1 cellular context compared by ENCODE assay signal in the genomic region with DNA sequence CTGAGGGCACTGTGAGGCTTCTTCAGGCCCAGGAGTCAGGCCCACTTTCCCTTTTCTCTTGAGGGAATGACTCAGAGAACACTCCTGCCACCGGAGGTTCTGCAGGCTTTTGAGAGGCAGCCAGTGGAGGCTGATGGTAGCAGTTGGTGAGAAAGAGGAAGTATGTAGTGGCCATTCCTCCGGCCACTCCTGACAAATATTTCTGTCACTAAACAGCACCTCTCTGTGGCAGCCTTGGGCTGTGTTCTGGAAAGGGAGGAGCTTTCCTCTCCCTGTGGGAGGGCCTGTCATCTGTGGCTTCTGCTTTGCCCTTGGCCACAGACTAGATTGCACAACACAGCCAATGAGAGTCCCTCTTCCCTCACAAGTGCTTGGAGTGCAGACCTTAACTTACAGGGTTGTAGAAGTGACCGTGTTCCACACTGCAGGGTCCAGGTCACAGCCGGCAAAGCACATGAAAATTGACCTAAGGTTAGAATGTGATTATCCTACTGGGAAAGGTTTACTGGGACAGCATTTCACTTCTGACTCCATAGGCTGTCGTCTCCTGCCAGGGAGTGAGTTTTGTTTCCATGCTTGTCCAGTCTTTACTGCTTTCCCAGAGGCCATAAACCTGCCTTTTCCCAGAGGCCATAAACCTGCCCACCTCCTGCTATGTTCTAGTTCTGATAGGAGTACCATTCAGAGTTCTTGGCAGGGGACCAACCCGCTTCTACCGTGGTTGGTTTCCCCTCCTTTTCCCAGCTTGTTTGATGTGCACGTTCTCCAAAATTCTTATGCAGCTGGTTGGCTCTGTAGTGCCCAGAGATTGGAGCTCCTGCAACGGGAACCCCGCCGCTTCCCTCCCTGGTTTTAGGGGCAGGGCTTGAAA.
TF ChIP-seq lines count a peak whose summit lies in the region.

No MANE protein-coding gene starts in this region.

TF ChIP-seq in HepG2, 621 proteins besides CTCF, POLR2A, EP300 and RAD21 (continued from another document and continues in another):
- TF ChIP-seq, protein P1, sequence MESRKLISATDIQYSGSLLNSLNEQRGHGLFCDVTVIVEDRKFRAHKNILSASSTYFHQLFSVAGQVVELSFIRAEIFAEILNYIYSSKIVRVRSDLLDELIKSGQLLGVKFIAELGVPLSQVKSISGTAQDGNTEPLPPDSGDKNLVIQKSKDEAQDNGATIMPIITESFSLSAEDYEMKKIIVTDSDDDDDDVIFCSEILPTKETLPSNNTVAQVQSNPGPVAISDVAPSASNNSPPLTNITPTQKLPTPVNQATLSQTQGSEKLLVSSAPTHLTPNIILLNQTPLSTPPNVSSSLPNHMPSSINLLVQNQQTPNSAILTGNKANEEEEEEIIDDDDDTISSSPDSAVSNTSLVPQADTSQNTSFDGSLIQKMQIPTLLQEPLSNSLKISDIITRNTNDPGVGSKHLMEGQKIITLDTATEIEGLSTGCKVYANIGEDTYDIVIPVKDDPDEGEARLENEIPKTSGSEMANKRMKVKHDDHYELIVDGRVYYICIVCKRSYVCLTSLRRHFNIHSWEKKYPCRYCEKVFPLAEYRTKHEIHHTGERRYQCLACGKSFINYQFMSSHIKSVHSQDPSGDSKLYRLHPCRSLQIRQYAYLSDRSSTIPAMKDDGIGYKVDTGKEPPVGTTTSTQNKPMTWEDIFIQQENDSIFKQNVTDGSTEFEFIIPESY (CRISPR knock-in tag; IDR thresholded peaks at IDR 0.05), result 0 out of 2 replicates have a peak, but pooled peaks have one; percentile 14
- no peak for TF ChIP-seq SOX13 (IDR thresholded peaks at IDR 0.05)
- peak in 1 of 2 experiments; percentile 43; a peak in 1 of 4 replicates for TF ChIP-seq SOX13 (CRISPR knock-in tag; conservative IDR thresholded peaks at IDR 0.05 in 1 of 2, IDR thresholded peaks at IDR 0.05 in 1 of 2)
- TF ChIP-seq ATM (IDR thresholded peaks at IDR 0.05; ENCODE audit: borderline replicate concordance), result no peak
- TF ChIP-seq MZF1 (CRISPR knock-in tag; IDR thresholded peaks at IDR 0.05; ENCODE audit: borderline replicate concordance), result no peak
- TF ChIP-seq, protein P2, sequence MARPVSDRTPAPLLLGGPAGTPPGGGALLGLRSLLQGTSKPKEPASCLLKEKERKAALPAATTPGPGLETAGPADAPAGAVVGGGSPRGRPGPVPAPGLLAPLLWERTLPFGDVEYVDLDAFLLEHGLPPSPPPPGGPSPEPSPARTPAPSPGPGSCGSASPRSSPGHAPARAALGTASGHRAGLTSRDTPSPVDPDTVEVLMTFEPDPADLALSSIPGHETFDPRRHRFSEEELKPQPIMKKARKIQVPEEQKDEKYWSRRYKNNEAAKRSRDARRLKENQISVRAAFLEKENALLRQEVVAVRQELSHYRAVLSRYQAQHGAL (CRISPR knock-in tag; IDR thresholded peaks at IDR 0.05; ENCODE audit: not compliant biosample characterization), result no peak
- TF ChIP-seq, protein P3, sequence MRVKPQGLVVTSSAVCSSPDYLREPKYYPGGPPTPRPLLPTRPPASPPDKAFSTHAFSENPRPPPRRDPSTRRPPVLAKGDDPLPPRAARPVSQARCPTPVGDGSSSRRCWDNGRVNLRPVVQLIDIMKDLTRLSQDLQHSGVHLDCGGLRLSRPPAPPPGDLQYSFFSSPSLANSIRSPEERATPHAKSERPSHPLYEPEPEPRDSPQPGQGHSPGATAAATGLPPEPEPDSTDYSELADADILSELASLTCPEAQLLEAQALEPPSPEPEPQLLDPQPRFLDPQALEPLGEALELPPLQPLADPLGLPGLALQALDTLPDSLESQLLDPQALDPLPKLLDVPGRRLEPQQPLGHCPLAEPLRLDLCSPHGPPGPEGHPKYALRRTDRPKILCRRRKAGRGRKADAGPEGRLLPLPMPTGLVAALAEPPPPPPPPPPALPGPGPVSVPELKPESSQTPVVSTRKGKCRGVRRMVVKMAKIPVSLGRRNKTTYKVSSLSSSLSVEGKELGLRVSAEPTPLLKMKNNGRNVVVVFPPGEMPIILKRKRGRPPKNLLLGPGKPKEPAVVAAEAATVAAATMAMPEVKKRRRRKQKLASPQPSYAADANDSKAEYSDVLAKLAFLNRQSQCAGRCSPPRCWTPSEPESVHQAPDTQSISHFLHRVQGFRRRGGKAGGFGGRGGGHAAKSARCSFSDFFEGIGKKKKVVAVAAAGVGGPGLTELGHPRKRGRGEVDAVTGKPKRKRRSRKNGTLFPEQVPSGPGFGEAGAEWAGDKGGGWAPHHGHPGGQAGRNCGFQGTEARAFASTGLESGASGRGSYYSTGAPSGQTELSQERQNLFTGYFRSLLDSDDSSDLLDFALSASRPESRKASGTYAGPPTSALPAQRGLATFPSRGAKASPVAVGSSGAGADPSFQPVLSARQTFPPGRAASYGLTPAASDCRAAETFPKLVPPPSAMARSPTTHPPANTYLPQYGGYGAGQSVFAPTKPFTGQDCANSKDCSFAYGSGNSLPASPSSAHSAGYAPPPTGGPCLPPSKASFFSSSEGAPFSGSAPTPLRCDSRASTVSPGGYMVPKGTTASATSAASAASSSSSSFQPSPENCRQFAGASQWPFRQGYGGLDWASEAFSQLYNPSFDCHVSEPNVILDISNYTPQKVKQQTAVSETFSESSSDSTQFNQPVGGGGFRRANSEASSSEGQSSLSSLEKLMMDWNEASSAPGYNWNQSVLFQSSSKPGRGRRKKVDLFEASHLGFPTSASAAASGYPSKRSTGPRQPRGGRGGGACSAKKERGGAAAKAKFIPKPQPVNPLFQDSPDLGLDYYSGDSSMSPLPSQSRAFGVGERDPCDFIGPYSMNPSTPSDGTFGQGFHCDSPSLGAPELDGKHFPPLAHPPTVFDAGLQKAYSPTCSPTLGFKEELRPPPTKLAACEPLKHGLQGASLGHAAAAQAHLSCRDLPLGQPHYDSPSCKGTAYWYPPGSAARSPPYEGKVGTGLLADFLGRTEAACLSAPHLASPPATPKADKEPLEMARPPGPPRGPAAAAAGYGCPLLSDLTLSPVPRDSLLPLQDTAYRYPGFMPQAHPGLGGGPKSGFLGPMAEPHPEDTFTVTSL (CRISPR knock-in tag; IDR thresholded peaks at IDR 0.05; ENCODE audit: borderline replicate concordance), result no peak
- TF ChIP-seq ZNF652 (CRISPR knock-in tag; IDR thresholded peaks at IDR 0.05; ENCODE audit: borderline replicate concordance, low read depth), result no peak
- TF ChIP-seq KAT7 (CRISPR knock-in tag; IDR thresholded peaks at IDR 0.05; ENCODE audit: borderline replicate concordance), result peak; percentile 46; the same call in 1 of the 2 replicates
- no peak for TF ChIP-seq ZKSCAN5 (CRISPR knock-in tag; IDR thresholded peaks at IDR 0.05)
- TF ChIP-seq ZBTB3 (CRISPR knock-in tag; IDR thresholded peaks at IDR 0.05; ENCODE audit: borderline replicate concordance, low read depth), result no peak
- no peak for TF ChIP-seq HOXA9 (CRISPR knock-in tag; IDR thresholded peaks at IDR 0.05; ENCODE audit: borderline replicate concordance)
- TF ChIP-seq ZNF282 (IDR thresholded peaks at IDR 0.05; ENCODE audit: partially characterized antibody), result no peak
- TF ChIP-seq SAFB2 (CRISPR knock-in tag; IDR thresholded peaks at IDR 0.05; ENCODE audit: borderline replicate concordance, low read depth), result no peak; the same call in 1 of the 2 replicates
- no peak for TF ChIP-seq ZFP37 (CRISPR knock-in tag; IDR thresholded peaks at IDR 0.05; ENCODE audit: borderline replicate concordance)
- TF ChIP-seq, protein P4, sequence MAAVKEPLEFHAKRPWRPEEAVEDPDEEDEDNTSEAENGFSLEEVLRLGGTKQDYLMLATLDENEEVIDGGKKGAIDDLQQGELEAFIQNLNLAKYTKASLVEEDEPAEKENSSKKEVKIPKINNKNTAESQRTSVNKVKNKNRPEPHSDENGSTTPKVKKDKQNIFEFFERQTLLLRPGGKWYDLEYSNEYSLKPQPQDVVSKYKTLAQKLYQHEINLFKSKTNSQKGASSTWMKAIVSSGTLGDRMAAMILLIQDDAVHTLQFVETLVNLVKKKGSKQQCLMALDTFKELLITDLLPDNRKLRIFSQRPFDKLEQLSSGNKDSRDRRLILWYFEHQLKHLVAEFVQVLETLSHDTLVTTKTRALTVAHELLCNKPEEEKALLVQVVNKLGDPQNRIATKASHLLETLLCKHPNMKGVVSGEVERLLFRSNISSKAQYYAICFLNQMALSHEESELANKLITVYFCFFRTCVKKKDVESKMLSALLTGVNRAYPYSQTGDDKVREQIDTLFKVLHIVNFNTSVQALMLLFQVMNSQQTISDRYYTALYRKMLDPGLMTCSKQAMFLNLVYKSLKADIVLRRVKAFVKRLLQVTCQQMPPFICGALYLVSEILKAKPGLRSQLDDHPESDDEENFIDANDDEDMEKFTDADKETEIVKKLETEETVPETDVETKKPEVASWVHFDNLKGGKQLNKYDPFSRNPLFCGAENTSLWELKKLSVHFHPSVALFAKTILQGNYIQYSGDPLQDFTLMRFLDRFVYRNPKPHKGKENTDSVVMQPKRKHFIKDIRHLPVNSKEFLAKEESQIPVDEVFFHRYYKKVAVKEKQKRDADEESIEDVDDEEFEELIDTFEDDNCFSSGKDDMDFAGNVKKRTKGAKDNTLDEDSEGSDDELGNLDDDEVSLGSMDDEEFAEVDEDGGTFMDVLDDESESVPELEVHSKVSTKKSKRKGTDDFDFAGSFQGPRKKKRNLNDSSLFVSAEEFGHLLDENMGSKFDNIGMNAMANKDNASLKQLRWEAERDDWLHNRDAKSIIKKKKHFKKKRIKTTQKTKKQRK (IDR thresholded peaks at IDR 0.05; ENCODE audit: low read length), result no peak
- TF ChIP-seq AGO2 (optimal IDR thresholded peaks at IDR 0.05; ENCODE audit: low read depth, low read length), result no peak
- TF ChIP-seq, protein P5, sequence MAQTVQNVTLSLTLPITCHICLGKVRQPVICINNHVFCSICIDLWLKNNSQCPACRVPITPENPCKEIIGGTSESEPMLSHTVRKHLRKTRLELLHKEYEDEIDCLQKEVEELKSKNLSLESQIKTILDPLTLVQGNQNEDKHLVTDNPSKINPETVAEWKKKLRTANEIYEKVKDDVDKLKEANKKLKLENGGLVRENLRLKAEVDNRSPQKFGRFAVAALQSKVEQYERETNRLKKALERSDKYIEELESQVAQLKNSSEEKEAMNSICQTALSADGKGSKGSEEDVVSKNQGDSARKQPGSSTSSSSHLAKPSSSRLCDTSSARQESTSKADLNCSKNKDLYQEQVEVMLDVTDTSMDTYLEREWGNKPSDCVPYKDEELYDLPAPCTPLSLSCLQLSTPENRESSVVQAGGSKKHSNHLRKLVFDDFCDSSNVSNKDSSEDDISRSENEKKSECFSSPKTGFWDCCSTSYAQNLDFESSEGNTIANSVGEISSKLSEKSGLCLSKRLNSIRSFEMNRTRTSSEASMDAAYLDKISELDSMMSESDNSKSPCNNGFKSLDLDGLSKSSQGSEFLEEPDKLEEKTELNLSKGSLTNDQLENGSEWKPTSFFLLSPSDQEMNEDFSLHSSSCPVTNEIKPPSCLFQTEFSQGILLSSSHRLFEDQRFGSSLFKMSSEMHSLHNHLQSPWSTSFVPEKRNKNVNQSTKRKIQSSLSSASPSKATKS (CRISPR knock-in tag; IDR thresholded peaks at IDR 0.05), result no peak
- TF ChIP-seq, protein P6, sequence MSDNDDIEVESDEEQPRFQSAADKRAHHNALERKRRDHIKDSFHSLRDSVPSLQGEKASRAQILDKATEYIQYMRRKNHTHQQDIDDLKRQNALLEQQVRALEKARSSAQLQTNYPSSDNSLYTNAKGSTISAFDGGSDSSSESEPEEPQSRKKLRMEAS (IDR thresholded peaks at IDR 0.05), result peak; percentile 49
- no peak for TF ChIP-seq ZNF225 (CRISPR knock-in tag; IDR thresholded peaks at IDR 0.05)
- no peak for TF ChIP-seq ZNF468 (CRISPR knock-in tag; IDR thresholded peaks at IDR 0.05)
- TF ChIP-seq, protein P7, sequence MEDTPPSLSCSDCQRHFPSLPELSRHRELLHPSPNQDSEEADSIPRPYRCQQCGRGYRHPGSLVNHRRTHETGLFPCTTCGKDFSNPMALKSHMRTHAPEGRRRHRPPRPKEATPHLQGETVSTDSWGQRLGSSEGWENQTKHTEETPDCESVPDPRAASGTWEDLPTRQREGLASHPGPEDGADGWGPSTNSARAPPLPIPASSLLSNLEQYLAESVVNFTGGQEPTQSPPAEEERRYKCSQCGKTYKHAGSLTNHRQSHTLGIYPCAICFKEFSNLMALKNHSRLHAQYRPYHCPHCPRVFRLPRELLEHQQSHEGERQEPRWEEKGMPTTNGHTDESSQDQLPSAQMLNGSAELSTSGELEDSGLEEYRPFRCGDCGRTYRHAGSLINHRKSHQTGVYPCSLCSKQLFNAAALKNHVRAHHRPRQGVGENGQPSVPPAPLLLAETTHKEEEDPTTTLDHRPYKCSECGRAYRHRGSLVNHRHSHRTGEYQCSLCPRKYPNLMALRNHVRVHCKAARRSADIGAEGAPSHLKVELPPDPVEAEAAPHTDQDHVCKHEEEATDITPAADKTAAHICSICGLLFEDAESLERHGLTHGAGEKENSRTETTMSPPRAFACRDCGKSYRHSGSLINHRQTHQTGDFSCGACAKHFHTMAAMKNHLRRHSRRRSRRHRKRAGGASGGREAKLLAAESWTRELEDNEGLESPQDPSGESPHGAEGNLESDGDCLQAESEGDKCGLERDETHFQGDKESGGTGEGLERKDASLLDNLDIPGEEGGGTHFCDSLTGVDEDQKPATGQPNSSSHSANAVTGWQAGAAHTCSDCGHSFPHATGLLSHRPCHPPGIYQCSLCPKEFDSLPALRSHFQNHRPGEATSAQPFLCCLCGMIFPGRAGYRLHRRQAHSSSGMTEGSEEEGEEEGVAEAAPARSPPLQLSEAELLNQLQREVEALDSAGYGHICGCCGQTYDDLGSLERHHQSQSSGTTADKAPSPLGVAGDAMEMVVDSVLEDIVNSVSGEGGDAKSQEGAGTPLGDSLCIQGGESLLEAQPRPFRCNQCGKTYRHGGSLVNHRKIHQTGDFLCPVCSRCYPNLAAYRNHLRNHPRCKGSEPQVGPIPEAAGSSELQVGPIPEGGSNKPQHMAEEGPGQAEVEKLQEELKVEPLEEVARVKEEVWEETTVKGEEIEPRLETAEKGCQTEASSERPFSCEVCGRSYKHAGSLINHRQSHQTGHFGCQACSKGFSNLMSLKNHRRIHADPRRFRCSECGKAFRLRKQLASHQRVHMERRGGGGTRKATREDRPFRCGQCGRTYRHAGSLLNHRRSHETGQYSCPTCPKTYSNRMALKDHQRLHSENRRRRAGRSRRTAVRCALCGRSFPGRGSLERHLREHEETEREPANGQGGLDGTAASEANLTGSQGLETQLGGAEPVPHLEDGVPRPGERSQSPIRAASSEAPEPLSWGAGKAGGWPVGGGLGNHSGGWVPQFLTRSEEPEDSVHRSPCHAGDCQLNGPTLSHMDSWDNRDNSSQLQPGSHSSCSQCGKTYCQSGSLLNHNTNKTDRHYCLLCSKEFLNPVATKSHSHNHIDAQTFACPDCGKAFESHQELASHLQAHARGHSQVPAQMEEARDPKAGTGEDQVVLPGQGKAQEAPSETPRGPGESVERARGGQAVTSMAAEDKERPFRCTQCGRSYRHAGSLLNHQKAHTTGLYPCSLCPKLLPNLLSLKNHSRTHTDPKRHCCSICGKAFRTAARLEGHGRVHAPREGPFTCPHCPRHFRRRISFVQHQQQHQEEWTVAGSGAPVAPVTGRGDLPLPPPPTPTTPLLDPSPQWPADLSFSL (CRISPR knock-in tag; IDR thresholded peaks at IDR 0.05), result no peak
- no peak for TF ChIP-seq MATR3 (CRISPR knock-in tag; IDR thresholded peaks at IDR 0.05)
- TF ChIP-seq RFX5 (IDR thresholded peaks at IDR 0.05; ENCODE audit: low read depth, low read length), result no peak
- no peak for TF ChIP-seq TSC22D2 (CRISPR knock-in tag; IDR thresholded peaks at IDR 0.05; ENCODE audit: borderline replicate concordance)
- TF ChIP-seq ZNF605 (CRISPR knock-in tag; IDR thresholded peaks at IDR 0.05), result 0 out of 2 replicates have a peak, but pooled peaks have one; percentile 44
- peak; percentile 56; the same call in 1 of the 2 replicates for TF ChIP-seq ZFX (CRISPR knock-in tag; IDR thresholded peaks at IDR 0.05; ENCODE audit: low read depth)
- no peak for TF ChIP-seq KAT2B (IDR thresholded peaks at IDR 0.05; ENCODE audit: borderline replicate concordance, low read depth, low read length)
